Comparison of ENCODE assay signal across 8 cellular contexts in genomic region chr12:8038659-8039114, GRCh38. TPM values are rescaled to one million over a fixed set of nuclear protein-coding genes. Genes with fewer than 3 reads are reported as not detected.
DNase-seq lines count a peak whose midpoint lies in the region; ATAC-seq and TF ChIP-seq lines count a peak whose summit lies in the region.

No MANE protein-coding gene starts in this region.

- no peak for TF ChIP-seq RAD21 in neural cell (conservative IDR thresholded peaks at IDR 0.05)

- H3K79me2 ChIP-seq in DOHH2 (ENCODE audit: control insufficient read depth, low read length): 0 out of 2 replicates have a peak, but pooled peaks cover 1% of the 10 kb centered on the region
- peaks cover 5% of the 10 kb centered on the region for H3K79me2 ChIP-seq in neural cell (replicated peaks; ENCODE audit: insufficient read depth, low read length)

- peak; percentile 75 for ATAC-seq in activated T-cell treated with anti-CD3 and anti-CD28 coated beads, Interleukin-2, amount 50 U/mL, for 4 hours
- no peak for ATAC-seq in HG03139 (IDR thresholded peaks at IDR 0.05; ENCODE audit: unreplicated experiment)
- no peak for ATAC-seq in GM18867 (IDR thresholded peaks at IDR 0.05; ENCODE audit: unreplicated experiment)

- no peaks in the 10 kb centered on the region for H3K9me2 ChIP-seq in DOHH2 (replicated peaks; ENCODE audit: control insufficient read depth, low read length)
- no peaks in the 10 kb centered on the region for H3K9me2 ChIP-seq in neural cell (ENCODE audit: insufficient read depth, low read length)

- H3K27me3 Mint-ChIP-seq in activated T-cell treated with anti-CD3 and anti-CD28 coated beads, Interleukin-2, amount 50 U/mL, for 4 hours (ENCODE audit: low read depth): no peaks in the 10 kb centered on the region

- H4K20me1 ChIP-seq in DOHH2 (ENCODE audit: control insufficient read depth, insufficient read depth, low read depth, low read length): no peaks in the 10 kb centered on the region
- no peaks in the 10 kb centered on the region for H4K20me1 ChIP-seq in neural cell (ENCODE audit: insufficient read depth)

- TF ChIP-seq EP300 in neural cell (conservative IDR thresholded peaks at IDR 0.05; ENCODE audit: poor library complexity, severe bottlenecking): peak; percentile 36

- H3K4me1 ChIP-seq in DOHH2 (ENCODE audit: control insufficient read depth, low read length): peaks cover 57% of the 10 kb centered on the region

- peaks cover 17% of the 10 kb centered on the region for H3K36me3 Mint-ChIP-seq in activated T-cell treated with anti-CD3 and anti-CD28 coated beads, Interleukin-2, amount 50 U/mL, for 4 hours (ENCODE audit: insufficient read depth)

- peak overlapping the region; percentile 20; the same call in 1 of the 2 replicates for H3K4me3 ChIP-seq in DOHH2 (ENCODE audit: low read length)
- peak overlapping the region; percentile 49 for H3K4me3 ChIP-seq in fibroblast of the aortic adventitia (ENCODE audit: low read depth, low read length)
- H3K4me3 ChIP-seq in neural cell (ENCODE audit: low read length): peak overlapping the region; percentile 61

- H3K4me2 ChIP-seq in DOHH2 (ENCODE audit: low read length) (peak overlapping the region; percentile 43), neural cell (ENCODE audit: low read length) (peak overlapping the region; percentile 59)

- DNase-seq in NCI-H187 (lab: John Stamatoyannopoulos, UW) (peak; percentile 43 to 80), fibroblast of the aortic adventitia (ENCODE audit: low read depth) (peak; percentile 65), SIG-M5 treated with dmso at 0.1 percent for 504 hours (lab: John Stamatoyannopoulos, UW; ENCODE audit: unreplicated experiment) (no peak)
- DNase-seq in activated T-cell treated with anti-CD3 and anti-CD28 coated beads, Interleukin-2, amount 50 U/mL, for 4 hours: peak; percentile 12

- H3K27me3 ChIP-seq in DOHH2 (ENCODE audit: control insufficient read depth, low read length): no peaks in the 10 kb centered on the region
- no peaks in the 10 kb centered on the region for H3K27me3 ChIP-seq in neural cell (ENCODE audit: insufficient read depth, low read depth, low read length)

- peaks cover 3% of the 10 kb centered on the region; the same call in 1 of the 2 replicates for H3K36me3 ChIP-seq in DOHH2 (ENCODE audit: control insufficient read depth, low read length)
- H3K36me3 ChIP-seq in neural cell (ENCODE audit: insufficient read depth, low read length): no peaks in the 10 kb centered on the region

- H3K4me3 Mint-ChIP-seq in activated T-cell treated with anti-CD3 and anti-CD28 coated beads, Interleukin-2, amount 50 U/mL, for 4 hours: peak overlapping the region; percentile 39

- no peak overlapping the region for H2AFZ ChIP-seq in neural cell (ENCODE audit: low read depth, low read length)

- peaks cover 59% of the 10 kb centered on the region for H3K4me1 Mint-ChIP-seq in activated T-cell treated with anti-CD3 and anti-CD28 coated beads, Interleukin-2, amount 50 U/mL, for 4 hours (ENCODE audit: low read depth)

- TF ChIP-seq CTCF in DOHH2 (IDR thresholded peaks at IDR 0.05; ENCODE audit: low read depth, low read length, poor library complexity, severe bottlenecking): no peak
- TF ChIP-seq CTCF in fibroblast of the aortic adventitia (IDR thresholded peaks at IDR 0.05; ENCODE audit: insufficient read depth, low read length): no peak
- TF ChIP-seq CTCF in neural cell (IDR thresholded peaks at IDR 0.05; ENCODE audit: poor library complexity, severe bottlenecking): no peak

- H3K9me3 Mint-ChIP-seq in activated T-cell treated with anti-CD3 and anti-CD28 coated beads, Interleukin-2, amount 50 U/mL, for 4 hours: no peaks in the 10 kb centered on the region

- no peak overlapping the region for H3K27ac ChIP-seq in DOHH2 (ENCODE audit: low read depth, low read length)
- peak overlapping the region; percentile 60 for H3K27ac ChIP-seq in neural cell (ENCODE audit: low read length)

- peak overlapping the region; percentile 47 for H3K9ac ChIP-seq in neural cell (ENCODE audit: low read length)

- H3F3A ChIP-seq in DOHH2 (ENCODE audit: control insufficient read depth, insufficient read depth): peaks cover 8% of the 10 kb centered on the region; the same call in 1 of the 2 replicates
- no peaks in the 10 kb centered on the region for H3F3A ChIP-seq in neural cell (ENCODE audit: insufficient read depth, low read length, poor library complexity, severe bottlenecking)

- H3K9me3 ChIP-seq in DOHH2 (ENCODE audit: control insufficient read depth, insufficient read depth, low read length): no peaks in the 10 kb centered on the region
- no peaks in the 10 kb centered on the region for H3K9me3 ChIP-seq in neural cell (ENCODE audit: low read length)

TF ChIP-seq in neural cell, 6 proteins besides CTCF, POLR2A, EP300 and RAD21:
- TF ChIP-seq MXI1 (conservative IDR thresholded peaks at IDR 0.05; ENCODE audit: poor library complexity, severe bottlenecking) (peak; percentile 35), TAF1 (IDR thresholded peaks at IDR 0.05; ENCODE audit: low read depth) (no peak), EZH2 (IDR thresholded peaks at IDR 0.05; ENCODE audit: borderline replicate concordance, insufficient read depth, low read length, poor library complexity, severe bottlenecking) (no peak), SMC3 (conservative IDR thresholded peaks at IDR 0.05; ENCODE audit: poor library complexity) (no peak), POLR2AphosphoS5 (IDR thresholded peaks at IDR 0.05) (peak; percentile 46)

RNA-seq across cellular contexts. Expression of gene FOXJ2, which starts 6.2 kb away (rescaled TPM):
- 10 to 100 TPM; 17.7 to 20.7 (median 19.0) TPM for total RNA-seq in activated T-cell treated with anti-CD3 and anti-CD28 coated beads, Interleukin-2, amount 50 U/mL, for 4 hours
- total RNA-seq in fibroblast of the aortic adventitia (ENCODE audit: low replicate concordance): 7.8 and 13.8 TPM in 2 replicates
- 5.8 and 6.4 TPM in 2 replicates for polyA plus RNA-seq in neural cell
- 6.1 and 8.0 TPM in 2 replicates for polyA minus RNA-seq in neural cell

RNA-seq across cellular contexts. Expression of gene C3AR1, which starts 27.5 kb away (rescaled TPM):
- 1 to 10 TPM in 1 of 3 donors, under 1 TPM in 2; 0.49 to 1.5 (median 0.63) TPM for total RNA-seq in activated T-cell treated with anti-CD3 and anti-CD28 coated beads, Interleukin-2, amount 50 U/mL, for 4 hours
- 0.18 TPM in 1 of 2 replicates, not detected in the other for total RNA-seq in fibroblast of the aortic adventitia (ENCODE audit: low replicate concordance)
- polyA plus RNA-seq in neural cell: not detected in 2 replicates
- not detected in 2 replicates for polyA minus RNA-seq in neural cell

RNA-seq across cellular contexts. Expression of gene NECAP1, which starts 43.4 kb away (rescaled TPM):
- total RNA-seq in activated T-cell treated with anti-CD3 and anti-CD28 coated beads, Interleukin-2, amount 50 U/mL, for 4 hours: 10 to 100 TPM; 41.6 to 49.5 (median 42.0) TPM
- total RNA-seq in fibroblast of the aortic adventitia (ENCODE audit: low replicate concordance): 18.8 and 63.4 TPM in 2 replicates
- 297 and 331 TPM in 2 replicates for polyA plus RNA-seq in neural cell
- polyA minus RNA-seq in neural cell: 282 and 371 TPM in 2 replicates

Comparison
In these comparisons a context has a peak if more than half of its experiments do, and no peak if none do; other contexts are left out.
1. ATAC-seq: peak in activated T-cell treated with anti-CD3 and anti-CD28 coated beads, Interleukin-2, amount 50 U/mL, for 4 hours (2 of 2); none in HG03139 (single experiment) and GM18867 (single experiment).
2. Peak in every context shown above with its lines, with median percentiles within 50 percentile points of each other: H3K4me3 ChIP-seq.